1 cellular context compared by ENCODE assay signal in the genomic region with DNA sequence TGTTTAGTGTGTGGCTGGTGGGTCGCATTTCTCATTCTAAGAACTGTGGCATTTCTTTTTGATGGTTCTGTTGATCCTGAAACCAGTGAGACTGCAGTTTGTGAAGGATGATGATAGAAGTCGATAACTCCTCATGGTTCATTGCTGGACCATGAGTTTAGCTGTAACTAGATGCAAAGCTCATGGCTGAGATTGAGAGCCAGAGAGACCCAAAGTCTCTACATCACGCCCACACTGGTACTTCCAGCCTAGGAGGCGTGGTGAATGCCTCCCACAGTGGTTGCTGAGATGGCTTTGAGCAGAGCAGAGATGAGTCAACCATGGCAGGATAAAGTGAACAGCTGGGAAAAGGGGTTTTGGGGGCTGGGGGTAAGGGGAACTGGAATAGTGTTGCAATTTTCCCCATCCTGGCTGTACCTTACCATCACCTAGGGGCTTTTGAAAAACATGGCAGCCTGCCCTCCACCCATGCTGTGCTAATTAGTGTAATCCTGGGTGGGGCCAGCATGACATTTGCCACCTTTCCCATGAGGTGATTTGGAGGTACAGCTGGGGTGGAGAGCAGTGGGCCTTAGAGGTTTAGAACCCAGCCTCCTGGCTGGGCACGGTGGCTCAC.
TF ChIP-seq lines count a peak whose summit lies in the region.

No MANE protein-coding gene starts in this region.

TF ChIP-seq in K562, 482 proteins besides CTCF, POLR2A, EP300 and RAD21 (continued from another document):
- TF ChIP-seq, protein P1, sequence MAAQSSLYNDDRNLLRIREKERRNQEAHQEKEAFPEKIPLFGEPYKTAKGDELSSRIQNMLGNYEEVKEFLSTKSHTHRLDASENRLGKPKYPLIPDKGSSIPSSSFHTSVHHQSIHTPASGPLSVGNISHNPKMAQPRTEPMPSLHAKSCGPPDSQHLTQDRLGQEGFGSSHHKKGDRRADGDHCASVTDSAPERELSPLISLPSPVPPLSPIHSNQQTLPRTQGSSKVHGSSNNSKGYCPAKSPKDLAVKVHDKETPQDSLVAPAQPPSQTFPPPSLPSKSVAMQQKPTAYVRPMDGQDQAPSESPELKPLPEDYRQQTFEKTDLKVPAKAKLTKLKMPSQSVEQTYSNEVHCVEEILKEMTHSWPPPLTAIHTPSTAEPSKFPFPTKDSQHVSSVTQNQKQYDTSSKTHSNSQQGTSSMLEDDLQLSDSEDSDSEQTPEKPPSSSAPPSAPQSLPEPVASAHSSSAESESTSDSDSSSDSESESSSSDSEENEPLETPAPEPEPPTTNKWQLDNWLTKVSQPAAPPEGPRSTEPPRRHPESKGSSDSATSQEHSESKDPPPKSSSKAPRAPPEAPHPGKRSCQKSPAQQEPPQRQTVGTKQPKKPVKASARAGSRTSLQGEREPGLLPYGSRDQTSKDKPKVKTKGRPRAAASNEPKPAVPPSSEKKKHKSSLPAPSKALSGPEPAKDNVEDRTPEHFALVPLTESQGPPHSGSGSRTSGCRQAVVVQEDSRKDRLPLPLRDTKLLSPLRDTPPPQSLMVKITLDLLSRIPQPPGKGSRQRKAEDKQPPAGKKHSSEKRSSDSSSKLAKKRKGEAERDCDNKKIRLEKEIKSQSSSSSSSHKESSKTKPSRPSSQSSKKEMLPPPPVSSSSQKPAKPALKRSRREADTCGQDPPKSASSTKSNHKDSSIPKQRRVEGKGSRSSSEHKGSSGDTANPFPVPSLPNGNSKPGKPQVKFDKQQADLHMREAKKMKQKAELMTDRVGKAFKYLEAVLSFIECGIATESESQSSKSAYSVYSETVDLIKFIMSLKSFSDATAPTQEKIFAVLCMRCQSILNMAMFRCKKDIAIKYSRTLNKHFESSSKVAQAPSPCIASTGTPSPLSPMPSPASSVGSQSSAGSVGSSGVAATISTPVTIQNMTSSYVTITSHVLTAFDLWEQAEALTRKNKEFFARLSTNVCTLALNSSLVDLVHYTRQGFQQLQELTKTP (IDR thresholded peaks at IDR 0.05; ENCODE audit: low read depth in 1 of 2, partially characterized antibody in 2 of 2), result no peak
